Comparison of ENCODE assay signal across 1 cellular context in the genomic region with DNA sequence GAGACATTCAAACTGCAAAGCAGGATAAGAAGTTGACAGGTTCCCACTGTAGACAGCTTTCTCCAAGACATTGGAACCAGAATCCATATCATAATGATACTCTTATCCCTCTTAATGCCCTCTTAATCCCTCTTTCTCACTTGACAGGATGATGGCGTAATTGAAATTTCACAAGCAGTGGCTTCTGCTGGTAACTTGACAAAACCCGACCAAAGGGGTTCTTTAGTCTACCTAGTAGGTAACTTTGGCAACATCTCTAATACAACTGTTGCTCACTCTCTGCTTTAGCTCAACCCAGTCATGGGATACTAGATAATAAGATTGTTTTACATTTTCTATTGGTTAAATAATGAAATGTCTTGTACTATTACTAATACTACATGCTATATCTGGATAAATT.
TF ChIP-seq lines count a peak whose summit lies in the region.

No MANE protein-coding gene starts in this region.

TF ChIP-seq in K562, 482 proteins besides CTCF, POLR2A, EP300 and RAD21:
- TF ChIP-seq, protein P1, sequence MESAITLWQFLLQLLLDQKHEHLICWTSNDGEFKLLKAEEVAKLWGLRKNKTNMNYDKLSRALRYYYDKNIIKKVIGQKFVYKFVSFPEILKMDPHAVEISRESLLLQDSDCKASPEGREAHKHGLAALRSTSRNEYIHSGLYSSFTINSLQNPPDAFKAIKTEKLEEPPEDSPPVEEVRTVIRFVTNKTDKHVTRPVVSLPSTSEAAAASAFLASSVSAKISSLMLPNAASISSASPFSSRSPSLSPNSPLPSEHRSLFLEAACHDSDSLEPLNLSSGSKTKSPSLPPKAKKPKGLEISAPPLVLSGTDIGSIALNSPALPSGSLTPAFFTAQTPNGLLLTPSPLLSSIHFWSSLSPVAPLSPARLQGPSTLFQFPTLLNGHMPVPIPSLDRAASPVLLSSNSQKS (CRISPR knock-in tag; IDR thresholded peaks at IDR 0.05), result no peak
- TF ChIP-seq CEBPB (tag; IDR thresholded peaks at IDR 0.05), result peak; percentile 33; the same call in 1 of the 2 replicates
